Comparison of ENCODE assay signal across 1 cellular context in genomic region chr20:46703435-46703834, GRCh38.
A peak's percentile ranks its signal among the peaks of the same experiment; 100 is the strongest.
TF ChIP-seq lines count a peak whose summit lies in the region.

No MANE protein-coding gene starts in this region.

TF ChIP-seq in HepG2, 621 proteins besides CTCF, POLR2A, EP300 and RAD21 (continued from another document and continues in another):
- no peak for TF ChIP-seq RERE (CRISPR knock-in tag; IDR thresholded peaks at IDR 0.05; ENCODE audit: low read depth)
- peak; percentile 87 for TF ChIP-seq PPARG (CRISPR knock-in tag; conservative IDR thresholded peaks at IDR 0.05)
- no peak for TF ChIP-seq AFF4 (CRISPR knock-in tag; IDR thresholded peaks at IDR 0.05)
- no peak for TF ChIP-seq PLRG1 (conservative IDR thresholded peaks at IDR 0.05)
- TF ChIP-seq ZNF253 (CRISPR knock-in tag; IDR thresholded peaks at IDR 0.05; ENCODE audit: borderline replicate concordance) = no peak
- TF ChIP-seq ZNF260 (CRISPR knock-in tag; IDR thresholded peaks at IDR 0.05; ENCODE audit: borderline replicate concordance, low read depth) = no peak
- TF ChIP-seq SKI (IDR thresholded peaks at IDR 0.05; ENCODE audit: partially characterized antibody) = no peak
- TF ChIP-seq ZNF17 (CRISPR knock-in tag; IDR thresholded peaks at IDR 0.05) = no peak
- TF ChIP-seq ZSCAN20 (CRISPR knock-in tag; IDR thresholded peaks at IDR 0.05; ENCODE audit: borderline replicate concordance) = no peak
- 0 out of 2 replicates have a peak, but pooled peaks have one; percentile 22 for TF ChIP-seq HMGXB3 (CRISPR knock-in tag; IDR thresholded peaks at IDR 0.05; ENCODE audit: borderline replicate concordance)
- no peak for TF ChIP-seq ELF1 (CRISPR knock-in tag; IDR thresholded peaks at IDR 0.05)
- peak; percentile 43; the same call in 1 of the 2 replicates for TF ChIP-seq FOXK1 (CRISPR knock-in tag; IDR thresholded peaks at IDR 0.05; ENCODE audit: borderline replicate concordance, low read depth)
- no peak for TF ChIP-seq SALL1 (CRISPR knock-in tag; IDR thresholded peaks at IDR 0.05)
- no peak for TF ChIP-seq ZNF598 (CRISPR knock-in tag; IDR thresholded peaks at IDR 0.05; ENCODE audit: borderline replicate concordance)
- TF ChIP-seq MBD4 (IDR thresholded peaks at IDR 0.05; ENCODE audit: borderline replicate concordance, low read length) = no peak
- no peak for TF ChIP-seq GABPA (IDR thresholded peaks at IDR 0.05; ENCODE audit: low read depth, low read length)
- TF ChIP-seq GABPA (CRISPR knock-in tag; IDR thresholded peaks at IDR 0.05; ENCODE audit: low read depth) = peak; percentile 78
- no peak for TF ChIP-seq ZFYVE20 (CRISPR knock-in tag; IDR thresholded peaks at IDR 0.05; ENCODE audit: borderline replicate concordance, low read depth)
- TF ChIP-seq ZMYM4 (CRISPR knock-in tag; IDR thresholded peaks at IDR 0.05) = peak; percentile 82
- TF ChIP-seq TAF1 (CRISPR knock-in tag; IDR thresholded peaks at IDR 0.05) = no peak
- TF ChIP-seq TRIM22 (IDR thresholded peaks at IDR 0.05) = no peak
- TF ChIP-seq HOMEZ (CRISPR knock-in tag; IDR thresholded peaks at IDR 0.05; ENCODE audit: low read depth) = peak; percentile 98
- TF ChIP-seq ZNF407 (CRISPR knock-in tag; IDR thresholded peaks at IDR 0.05; ENCODE audit: not compliant biosample characterization) = no peak
- no peak for TF ChIP-seq ZNF44 (CRISPR knock-in tag; IDR thresholded peaks at IDR 0.05)
- peak; percentile 65 for TF ChIP-seq NFYB (CRISPR knock-in tag; IDR thresholded peaks at IDR 0.05)
- TF ChIP-seq ZNF331 (CRISPR knock-in tag; IDR thresholded peaks at IDR 0.05) = no peak
- no peak for TF ChIP-seq ZNF326 (CRISPR knock-in tag; IDR thresholded peaks at IDR 0.05; ENCODE audit: borderline replicate concordance)
- no peak for TF ChIP-seq ZFY (CRISPR knock-in tag; IDR thresholded peaks at IDR 0.05)
- TF ChIP-seq FOXA1 (IDR thresholded peaks at IDR 0.05) = no peak
- peak; percentile 60 for TF ChIP-seq FOXA1 (CRISPR knock-in tag; IDR thresholded peaks at IDR 0.05)
- TF ChIP-seq ZBTB21 (CRISPR knock-in tag; IDR thresholded peaks at IDR 0.05) = peak; percentile 71
- TF ChIP-seq NCOA2 (CRISPR knock-in tag; IDR thresholded peaks at IDR 0.05) = no peak
- no peak for TF ChIP-seq SRF (IDR thresholded peaks at IDR 0.05; ENCODE audit: low read depth, low read length)
- TF ChIP-seq ERF (CRISPR knock-in tag; IDR thresholded peaks at IDR 0.05) = 0 out of 2 replicates have a peak, but pooled peaks have one; percentile 31
- no peak for TF ChIP-seq ZNF30 (CRISPR knock-in tag; IDR thresholded peaks at IDR 0.05)
- no peak for TF ChIP-seq SATB2 (CRISPR knock-in tag; IDR thresholded peaks at IDR 0.05)
